Comparison of ENCODE assay signal across 8 cellular contexts in genomic region chr7:66995045-66995776, GRCh38. TPM values are rescaled to one million over a fixed set of nuclear protein-coding genes. Genes with fewer than 3 reads are reported as not detected.
DNase-seq lines count a peak whose midpoint lies in the region; ATAC-seq and TF ChIP-seq lines count a peak whose summit lies in the region.
"Not testable (repeated sequence)": the region's sequence is repeated elsewhere in the genome, so short reads cannot be mapped to it uniquely, and the experiment has no call there.

Gene SBDS, minus strand, starts transcription at chr7:66995586. Its CDS starts 169 bp downstream, at chr7:66995417.

- ATAC-seq in GM18505 (IDR thresholded peaks at IDR 0.05; ENCODE audit: unreplicated experiment) = peak; percentile 66
- ATAC-seq in HG02981 (IDR thresholded peaks at IDR 0.05; ENCODE audit: unreplicated experiment) = peak; percentile 56
- ATAC-seq in aorta (ENCODE audit: low FRiP score) = peak; percentile 95

- peak within 1 kb of the TSS; percentile 98 for H3K9ac ChIP-seq in rectal smooth muscle tissue (ENCODE audit: low read length)

- TF ChIP-seq POLR2A in GM18505 (IDR thresholded peaks at IDR 0.05; ENCODE audit: borderline replicate concordance, extremely low read depth, insufficient read depth, insufficient read length) = peak; percentile 92

- in situ Hi-C loops in astrocyte of the cerebellum (cut with HindIII; ENCODE audit: low sequenced_read_pairs) = not testable (repeated sequence)

- not testable (repeated sequence) for H3K9me3 ChIP-seq in aorta (ENCODE audit: control insufficient read depth, low read length)

- DNase-seq in NCI-H2029 treated with DMSO at 0.1 percent for 48 hours (lab: John Stamatoyannopoulos, UW) (peak; percentile 94), T-helper 9 cell (peak; percentile 81), astrocyte of the cerebellum (ENCODE audit: low read depth) (peak; percentile 97), hepatic stellate cell (ENCODE audit: low spot score) (peak; percentile 70), aorta (peak; percentile 95 to 96)

- not testable (repeated sequence) for H3K36me3 ChIP-seq in rectal smooth muscle tissue (ENCODE audit: control insufficient read depth, insufficient read depth, low read length); aorta (ENCODE audit: control insufficient read depth in 1 of 2, insufficient read depth in 2 of 2, low read length in 1 of 2)

- not testable (repeated sequence) for H3K27me3 ChIP-seq in rectal smooth muscle tissue (ENCODE audit: control insufficient read depth, insufficient read depth, low read length); aorta (ENCODE audit: control insufficient read depth in 1 of 2, insufficient read depth in 2 of 2, low read length in 1 of 2)

- not testable (repeated sequence) for H3K4me1 ChIP-seq in rectal smooth muscle tissue (ENCODE audit: control insufficient read depth, insufficient read depth, low read length); aorta (ENCODE audit: control insufficient read depth in 1 of 2, insufficient read depth in 2 of 2, low read length in 2 of 2)

- H3K27ac ChIP-seq in rectal smooth muscle tissue (ENCODE audit: low read depth, low read length) (peak within 1 kb of the TSS; percentile 99), aorta (ENCODE audit: low read depth in 1 of 2, low read length in 2 of 2) (peak within 1 kb of the TSS; percentile 97 to 100)

- WGBS in aorta, 2 donors = 0% methylated on average over 58 to 59 of the region's 59 CpGs

- H3K4me3 ChIP-seq in astrocyte of the cerebellum (ENCODE audit: low read depth, low read length) (peak within 1 kb of the TSS; percentile 73), rectal smooth muscle tissue (ENCODE audit: low read length) (peak within 1 kb of the TSS; percentile 73), aorta (ENCODE audit: low read length in 2 of 2) (peak within 1 kb of the TSS; percentile 70 to 75)

- not testable (repeated sequence) for TF ChIP-seq CTCF in astrocyte of the cerebellum (IDR thresholded peaks at IDR 0.05; ENCODE audit: low read depth, low read length, missing control alignments)

- intact Hi-C loops in aorta (cut with DNase I) = loop anchor here in 1 of 2 donors (10.0 kb wide), 2 partner anchors 340 to 400 kb away; no protein-coding TSS in a partner anchor

RNA-seq across cellular contexts. Expression of gene SBDS, which starts in this region (rescaled TPM):
- 100 to 1,000 TPM; 138 to 242 TPM for total RNA-seq in aorta
- polyA plus RNA-seq in aorta = 100 to 1,000 TPM; 263 to 283 TPM

Comparison
In these comparisons a context has a peak if more than half of its experiments do, and no peak if none do; other contexts are left out.
1. Peak in every context shown above with its lines: DNase-seq, ATAC-seq, H3K4me3 ChIP-seq and H3K27ac ChIP-seq.